1 cellular context compared by ENCODE assay signal in the genomic region with DNA sequence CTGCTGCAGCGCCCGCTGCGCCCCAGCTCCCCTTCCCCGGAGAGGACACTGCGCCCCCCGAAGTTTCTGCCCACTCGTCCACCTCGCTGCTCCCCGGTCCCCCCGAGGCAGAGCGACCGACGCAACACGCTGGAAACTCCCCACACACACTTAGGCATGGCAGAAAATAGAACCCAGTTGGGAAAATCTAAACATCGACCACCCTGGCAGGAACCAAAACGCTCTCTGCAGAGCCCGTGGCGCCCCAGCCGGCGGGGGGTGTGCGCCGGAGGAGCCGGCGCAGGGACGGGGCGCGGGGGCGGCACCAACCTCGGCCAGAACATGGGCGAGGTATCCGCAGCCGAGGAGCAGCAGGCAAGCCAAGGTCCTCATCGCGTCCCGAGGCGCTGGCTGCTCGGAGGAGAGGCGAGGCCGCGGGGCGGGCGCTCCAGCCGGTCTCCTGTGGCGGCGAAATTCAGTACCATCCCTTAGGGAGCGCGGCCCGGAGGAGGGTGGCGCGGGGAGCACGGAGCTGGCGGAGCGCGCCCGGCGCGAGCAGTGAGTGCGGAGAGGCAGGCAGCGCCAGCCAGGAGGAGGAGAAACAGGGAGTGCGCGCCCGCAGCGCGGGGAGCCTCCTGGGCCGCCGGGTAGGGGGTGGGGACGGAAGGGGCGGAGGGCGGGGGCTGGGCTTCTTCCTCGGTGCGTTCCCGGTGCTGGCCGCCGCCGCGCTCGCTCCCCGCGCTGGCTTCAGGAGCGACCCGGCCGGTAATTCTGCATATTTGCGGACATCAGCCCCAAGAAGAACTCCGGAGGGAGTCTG.
TF ChIP-seq lines count a peak whose summit lies in the region.

No MANE protein-coding gene starts in this region.

TF ChIP-seq in IMR-90, 13 proteins besides CTCF, POLR2A, EP300 and RAD21 (continued from another document):
- TF ChIP-seq MXI1 (IDR thresholded peaks at IDR 0.05; ENCODE audit: borderline replicate concordance, low read depth, low read length) (no peak), BHLHE40 (IDR thresholded peaks at IDR 0.05; ENCODE audit: low read depth, low read length) (no peak)
